Comparison of ENCODE assay signal across 7 cellular contexts in the genomic region with DNA sequence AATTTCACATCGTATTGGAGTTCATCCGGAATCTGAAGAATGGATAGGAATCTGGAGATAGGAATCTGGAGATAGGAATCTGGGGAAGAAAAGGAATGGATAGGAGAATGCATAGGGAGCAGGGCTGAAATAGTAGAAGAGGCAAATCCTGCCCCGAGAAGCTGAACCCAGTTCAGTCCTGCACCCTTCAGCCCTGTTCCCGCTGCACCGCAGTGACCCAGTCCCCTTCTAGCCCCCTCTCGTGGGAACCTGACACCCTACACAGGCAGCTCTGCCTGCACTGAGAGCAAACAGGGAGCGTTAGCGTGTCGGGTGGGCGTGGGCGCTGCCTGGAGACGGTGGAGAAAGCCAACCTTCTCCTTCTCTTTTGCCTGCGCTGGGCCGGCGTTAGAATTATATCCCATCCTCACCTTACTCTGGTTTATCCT. TPM values are rescaled to one million over a fixed set of nuclear protein-coding genes. Genes with fewer than 3 reads are reported as not detected.
A peak's percentile ranks its signal among the peaks of the same experiment; 100 is the strongest.
DNase-seq lines count a peak whose midpoint lies in the region; ATAC-seq and TF ChIP-seq lines count a peak whose summit lies in the region.
"Had no signal": no experiment of that assay in that cellular context is flagged by ENCODE, and none has a peak within 500 bp of the region (broad histone marks: within the 10 kb centered on the region; RNA-seq: fewer than 3 reads in every experiment).

No MANE protein-coding gene starts in this region.

- peak; percentile 24 for DNase-seq in NCI-H1105 treated with DMSO at 0.1 percent for 48 hours (lab: John Stamatoyannopoulos, UW)
- DNase-seq in endothelial cell (ENCODE audit: low spot score) = peak; percentile 16
- peak; percentile 79 for DNase-seq in retina
- no peak for DNase-seq in foreskin melanocyte
- DNase-seq in activated CD4-positive, CD25-positive, alpha-beta regulatory T cell treated with anti-CD3 and anti-CD28 coated beads, Interleukin-2, amount 50 U/mL, for 72 hours = no peak

- no peak overlapping the region for H3K4me3 Mint-ChIP-seq in endothelial cell (ENCODE audit: unreplicated experiment)

- no peaks in the 10 kb centered on the region for H3K9me3 Mint-ChIP-seq in endothelial cell (ENCODE audit: unreplicated experiment)

- no peak overlapping the region for H3K27ac Mint-ChIP-seq in endothelial cell (ENCODE audit: unreplicated experiment)

- ATAC-seq in HG03095 (IDR thresholded peaks at IDR 0.05; ENCODE audit: unreplicated experiment) = no peak

- H3K4me1 Mint-ChIP-seq in endothelial cell (ENCODE audit: unreplicated experiment) = peaks cover 3% of the 10 kb centered on the region

- TF ChIP-seq CTCF in endothelial cell (IDR thresholded peaks at IDR 0.05; ENCODE audit: unreplicated experiment) = no peak

- no peaks in the 10 kb centered on the region for H3K36me3 Mint-ChIP-seq in endothelial cell (ENCODE audit: low read depth, unreplicated experiment)

- H3K27me3 Mint-ChIP-seq in endothelial cell (ENCODE audit: unreplicated experiment) = peaks cover 2% of the 10 kb centered on the region

RNA-seq across cellular contexts. Expression of a gene that starts 1.1 kb away (rescaled TPM):
- total RNA-seq in endothelial cell (ENCODE audit: unreplicated experiment) = 0.64 TPM
- total RNA-seq: urinary bladder had no signal

RNA-seq across cellular contexts. Expression of a gene that starts 19.7 kb away (rescaled TPM):
- total RNA-seq in endothelial cell (ENCODE audit: unreplicated experiment) = not detected
- total RNA-seq: urinary bladder had no signal

RNA-seq across cellular contexts. Expression of a gene that starts 24.1 kb away (rescaled TPM):
- 29.3 TPM for total RNA-seq in endothelial cell (ENCODE audit: unreplicated experiment)

RNA-seq across cellular contexts. Expression of a gene that starts 53.2 kb away (rescaled TPM):
- not detected for total RNA-seq in endothelial cell (ENCODE audit: unreplicated experiment)
- total RNA-seq: urinary bladder had no signal

RNA-seq across cellular contexts. Expression of a gene that starts 59.6 kb away (rescaled TPM):
- total RNA-seq in endothelial cell (ENCODE audit: unreplicated experiment) = not detected
- total RNA-seq: urinary bladder had no signal

Comparison
In these comparisons a context has a peak if more than half of its experiments do, and no peak if none do; other contexts are left out.
1. DNase-seq: peak in NCI-H1105 treated with DMSO at 0.1 percent for 48 hours (single experiment), endothelial cell (single experiment) and retina (single experiment); none in foreskin melanocyte (single experiment) and activated CD4-positive, CD25-positive, alpha-beta regulatory T cell treated with anti-CD3 and anti-CD28 coated beads, Interleukin-2, amount 50 U/mL, for 72 hours (single experiment).